2 cellular contexts compared by ENCODE assay signal in the genomic region with DNA sequence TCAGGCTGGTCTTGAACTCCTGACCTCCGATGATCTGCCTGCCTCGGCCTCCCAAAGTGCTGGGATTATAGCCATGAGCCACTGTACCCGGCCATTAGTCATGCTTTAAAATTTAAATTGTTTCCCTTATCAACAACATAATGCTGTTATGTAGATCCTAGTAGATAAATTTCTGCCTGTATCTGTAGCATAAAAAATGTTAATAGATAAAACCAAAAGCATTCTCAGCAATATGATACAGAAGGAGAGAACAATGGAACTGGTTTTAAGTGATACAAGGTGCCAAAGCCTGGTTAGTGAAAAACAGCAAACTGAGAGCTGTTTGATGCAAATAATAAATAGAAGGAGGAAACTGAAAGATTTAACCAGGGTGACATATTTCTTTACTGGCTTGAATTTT.
TF ChIP-seq lines count a peak whose summit lies in the region.

No MANE protein-coding gene starts in this region.

TF ChIP-seq in GM23338, 12 proteins besides CTCF, POLR2A, EP300 and RAD21 (continued from another document):
- TF ChIP-seq ZNF114 (CRISPR knock-in tag; IDR thresholded peaks at IDR 0.05) (no peak), EZH2phosphoT487 (IDR thresholded peaks at IDR 0.05; ENCODE audit: unreplicated experiment) (no peak)

TF ChIP-seq in SK-N-SH, 30 proteins besides CTCF, POLR2A, EP300 and RAD21 (continued from another document):
- TF ChIP-seq, protein P1, sequence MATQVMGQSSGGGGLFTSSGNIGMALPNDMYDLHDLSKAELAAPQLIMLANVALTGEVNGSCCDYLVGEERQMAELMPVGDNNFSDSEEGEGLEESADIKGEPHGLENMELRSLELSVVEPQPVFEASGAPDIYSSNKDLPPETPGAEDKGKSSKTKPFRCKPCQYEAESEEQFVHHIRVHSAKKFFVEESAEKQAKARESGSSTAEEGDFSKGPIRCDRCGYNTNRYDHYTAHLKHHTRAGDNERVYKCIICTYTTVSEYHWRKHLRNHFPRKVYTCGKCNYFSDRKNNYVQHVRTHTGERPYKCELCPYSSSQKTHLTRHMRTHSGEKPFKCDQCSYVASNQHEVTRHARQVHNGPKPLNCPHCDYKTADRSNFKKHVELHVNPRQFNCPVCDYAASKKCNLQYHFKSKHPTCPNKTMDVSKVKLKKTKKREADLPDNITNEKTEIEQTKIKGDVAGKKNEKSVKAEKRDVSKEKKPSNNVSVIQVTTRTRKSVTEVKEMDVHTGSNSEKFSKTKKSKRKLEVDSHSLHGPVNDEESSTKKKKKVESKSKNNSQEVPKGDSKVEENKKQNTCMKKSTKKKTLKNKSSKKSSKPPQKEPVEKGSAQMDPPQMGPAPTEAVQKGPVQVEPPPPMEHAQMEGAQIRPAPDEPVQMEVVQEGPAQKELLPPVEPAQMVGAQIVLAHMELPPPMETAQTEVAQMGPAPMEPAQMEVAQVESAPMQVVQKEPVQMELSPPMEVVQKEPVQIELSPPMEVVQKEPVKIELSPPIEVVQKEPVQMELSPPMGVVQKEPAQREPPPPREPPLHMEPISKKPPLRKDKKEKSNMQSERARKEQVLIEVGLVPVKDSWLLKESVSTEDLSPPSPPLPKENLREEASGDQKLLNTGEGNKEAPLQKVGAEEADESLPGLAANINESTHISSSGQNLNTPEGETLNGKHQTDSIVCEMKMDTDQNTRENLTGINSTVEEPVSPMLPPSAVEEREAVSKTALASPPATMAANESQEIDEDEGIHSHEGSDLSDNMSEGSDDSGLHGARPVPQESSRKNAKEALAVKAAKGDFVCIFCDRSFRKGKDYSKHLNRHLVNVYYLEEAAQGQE (IDR thresholded peaks at IDR 0.05; ENCODE audit: low read depth, low read length), result no peak
- TF ChIP-seq FOXM1 (IDR thresholded peaks at IDR 0.05; ENCODE audit: low read depth), result no peak
- TF ChIP-seq, protein P2, sequence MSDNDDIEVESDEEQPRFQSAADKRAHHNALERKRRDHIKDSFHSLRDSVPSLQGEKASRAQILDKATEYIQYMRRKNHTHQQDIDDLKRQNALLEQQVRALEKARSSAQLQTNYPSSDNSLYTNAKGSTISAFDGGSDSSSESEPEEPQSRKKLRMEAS (IDR thresholded peaks at IDR 0.05; ENCODE audit: low read depth), result no peak
